21 cellular contexts compared by ENCODE assay signal in genomic region chr2:172181840-172182239, GRCh38.
DNase-seq lines count a peak whose midpoint lies in the region; ATAC-seq, FAIRE-seq and TF ChIP-seq lines count a peak whose summit lies in the region.
"Had no signal": no experiment of that assay in that cellular context is flagged by ENCODE, and none has a peak within 500 bp of the region (broad histone marks: within the 10 kb centered on the region; RNA-seq: fewer than 3 reads in every experiment).

No MANE protein-coding gene starts in this region.

- CTCF ChIA-PET in K562 (lab: Yijun Ruan, JAX; ENCODE audit: low intra/inter-chr PET ratio), result no interaction called here

- intact Hi-C loops in K562 (cut with micrococcal nuclease), result no loop called here
- intact Hi-C loops in Right ventricle myocardium superior (cut with DNase I), result no loop called here

- in situ Hi-C loops in K562 (cut with MboI), result no loop called here

- no peak overlapping the region for H3K4me2 ChIP-seq in K562 (ENCODE audit: insufficient read depth, low read length)
- H3K4me2 ChIP-seq in keratinocyte (ENCODE audit: control insufficient read depth, extremely low read depth, insufficient read depth, low read depth, low read length), result peak overlapping the region; percentile 13
- H3K4me2 ChIP-seq: A549 had no signal

- no peak for TF ChIP-seq CTCF in K562 (IDR thresholded peaks at IDR 0.05 in 2 of 3, conservative IDR thresholded peaks at IDR 0.05 in 1 of 3; ENCODE audit: insufficient read depth in 2 of 3, low read depth in 1 of 3, low read length in 3 of 3)
- no peak for TF ChIP-seq CTCF in keratinocyte (optimal IDR thresholded peaks at IDR 0.05 in 1 of 3, IDR thresholded peaks at IDR 0.05 in 1 of 3, conservative IDR thresholded peaks at IDR 0.05 in 1 of 3; ENCODE audit: extremely low read depth in 1 of 3, insufficient read depth in 2 of 3, low read length in 3 of 3)

- no peak for TF ChIP-seq EP300 in K562 (IDR thresholded peaks at IDR 0.05; ENCODE audit: low read length)

- POLR2A ChIA-PET in K562 (lab: Yijun Ruan, JAX), result no interaction called here

- H3K27me3 ChIP-seq in ACC112 (ENCODE audit: insufficient read depth, low read length), result no peaks in the 10 kb centered on the region
- H3K27me3 ChIP-seq in K562 (ENCODE audit: control insufficient read depth in 2 of 2, insufficient read depth in 2 of 2, low read length in 2 of 2), result no peaks in the 10 kb centered on the region
- peaks cover 13% of the 10 kb centered on the region for H3K27me3 ChIP-seq in keratinocyte (ENCODE audit: control insufficient read depth, extremely low read depth, insufficient read depth, low read length)
- H3K27me3 ChIP-seq: upper lobe of right lung had no signal

- H2AFZ ChIP-seq in ACC112 (ENCODE audit: low read length, unreplicated experiment) (peak overlapping the region; percentile 13), K562 (ENCODE audit: low read depth, low read length) (no peak overlapping the region), keratinocyte (ENCODE audit: control insufficient read depth, low read length) (no peak overlapping the region)

- H3K9me1 ChIP-seq in K562 (ENCODE audit: control insufficient read depth, insufficient read depth, low read length) (no peaks in the 10 kb centered on the region), keratinocyte (ENCODE audit: control insufficient read depth, extremely low read depth, insufficient read depth, low read length) (no peaks in the 10 kb centered on the region)

- ATAC-seq in K562 (peak; percentile 67), GM19328 (IDR thresholded peaks at IDR 0.05; ENCODE audit: unreplicated experiment) (no peak), Right ventricle myocardium superior (ENCODE audit: poor library complexity) (no peak)
- ATAC-seq: natural killer cell treated with Interleukin-12 subunit alpha and Interleukin-12 subunit beta and Interleukin-15 and Interleukin-18, amount 100 ng/mL, for 72 hours; stimulated activated memory B cell treated with anti-CD40 and anti-IgM and Interleukin-4, amounts not matched to agents 10 μg/mL and 1 μg/mL and 100 μg/mL, for 72 hours; upper lobe of right lung had no signal

- WGBS in K562 (ENCODE audit: insufficient coverage, low coverage, missing lambda C conversion rate), result 3% methylated on average over 3 of the region's 3 CpGs

- H3K27ac ChIP-seq in ACC112 (ENCODE audit: low read depth, low read length) (no peak overlapping the region), K562 (ENCODE audit: extremely low read depth, low read depth, low read length) (no peak overlapping the region), keratinocyte (ENCODE audit: control insufficient read depth, insufficient read depth, low read length) (no peak overlapping the region)
- H3K27ac ChIP-seq: A549, upper lobe of right lung had no signal

- no peak overlapping the region for H3K9ac ChIP-seq in K562 (ENCODE audit: insufficient read depth in 1 of 2, low read depth in 2 of 2, low read length in 2 of 2)
- no peak overlapping the region for H3K9ac ChIP-seq in keratinocyte (ENCODE audit: control insufficient read depth, extremely low read depth, insufficient read depth, low read length)

- H3K36me3 ChIP-seq in ACC112 (ENCODE audit: insufficient read depth, low read length), result no peaks in the 10 kb centered on the region
- no peaks in the 10 kb centered on the region for H3K36me3 ChIP-seq in K562 (ENCODE audit: control insufficient read depth, insufficient read depth, low read length)
- H3K36me3 ChIP-seq in keratinocyte (ENCODE audit: control insufficient read depth in 2 of 2, extremely low read depth in 1 of 2, insufficient read depth in 2 of 2, low read length in 2 of 2), result no peaks in the 10 kb centered on the region
- H3K36me3 ChIP-seq: upper lobe of right lung had no signal

- DNase-seq in HT-29 (ENCODE audit: low spot score), result peak; percentile 32
- no peak for DNase-seq in K562 (ENCODE audit: extremely low read depth in 1 of 4, low spot score in 3 of 4)
- DNase-seq in keratinocyte (ENCODE audit: low read depth, low spot score), result no peak
- DNase-seq in activated CD4-positive, alpha-beta T cell treated with anti-CD3 and anti-CD28 coated beads for 1 hour, result no peak
- no peak for DNase-seq in stimulated activated CD4-positive, alpha-beta T cell treated with anti-CD3 and anti-CD28 coated beads, Interleukin-4, amount 100 ng/mL, for 24 hours
- DNase-seq in Right ventricle myocardium superior, result no peak
- DNase-seq: activated CD4-positive, CD25-positive, alpha-beta regulatory T cell treated with anti-CD3 and anti-CD28 coated beads, Interleukin-2, amount 50 U/mL, for 72 hours; activated CD8-positive, alpha-beta memory T cell treated with anti-CD3 and anti-CD28 coated beads, Interleukin-2, amount 50 U/mL, for 48 hours; activated naive CD8-positive, alpha-beta T cell treated with anti-CD3 and anti-CD28 coated beads for 36 hours; CD4-positive, alpha-beta memory T cell; GDM1; NCI-H1436 treated with DMSO at 0.1 percent for 48 hours; NCI-H69; upper lobe of right lung had no signal

- no peak for TF ChIP-seq POLR2A in K562 (conservative IDR thresholded peaks at IDR 0.05)

- FAIRE-seq in K562 (lab: Jason Lieb, UNC) (no peak), keratinocyte (lab: Jason Lieb, UNC) (peak; percentile 20)
- FAIRE-seq: A549, endothelial cell of umbilical vein, RCC 7860 had no signal

- H3K4me1 ChIP-seq in ACC112 (ENCODE audit: control insufficient read depth, insufficient read depth, low read length, unreplicated experiment), result peaks cover 10% of the 10 kb centered on the region
- H3K4me1 ChIP-seq in K562 (replicated peaks in 1 of 2; ENCODE audit: control insufficient read depth in 2 of 2, insufficient read depth in 2 of 2, low read length in 2 of 2), result no peaks in the 10 kb centered on the region
- H3K4me1 ChIP-seq in keratinocyte (ENCODE audit: control insufficient read depth, extremely low read depth, insufficient read depth, low read length), result peaks cover 31% of the 10 kb centered on the region
- H3K4me1 ChIP-seq: A549, upper lobe of right lung had no signal

- no TSS peak for BruUV-seq in K562 (replicated peaks; lab: Mats Ljungman, UMichigan)

- no peak for TF ChIP-seq RAD21 in K562 (CRISPR knock-in tag; conservative IDR thresholded peaks at IDR 0.05 in 1 of 2, IDR thresholded peaks at IDR 0.05 in 1 of 2)

- no peaks in the 10 kb centered on the region for H4K20me1 ChIP-seq in K562 (replicated peaks; ENCODE audit: control insufficient read depth, insufficient read depth, low read length)
- H4K20me1 ChIP-seq in keratinocyte (ENCODE audit: control insufficient read depth, extremely low read depth, insufficient read depth, low read length), result no peaks in the 10 kb centered on the region

- H3K4me3 ChIP-seq in ACC112 (ENCODE audit: low read depth, low read length), result no peak overlapping the region
- no peak overlapping the region for H3K4me3 ChIP-seq in K562
- H3K4me3 ChIP-seq in keratinocyte (ENCODE audit: control insufficient read depth in 2 of 3, extremely low read depth in 1 of 3, insufficient read depth in 2 of 3, low read depth in 1 of 3, low read length in 3 of 3), result no peak overlapping the region
- H3K4me3 ChIP-seq: A549, upper lobe of right lung had no signal

- no peaks in the 10 kb centered on the region for H3K9me3 ChIP-seq in K562 (replicated peaks; ENCODE audit: control insufficient read depth, insufficient read depth, low read depth, low read length)
- no peaks in the 10 kb centered on the region for H3K9me3 ChIP-seq in keratinocyte (ENCODE audit: control insufficient read depth, low read depth, low read length)
- H3K9me3 ChIP-seq: upper lobe of right lung had no signal

- H3K79me2 ChIP-seq in ACC112 (ENCODE audit: control insufficient read depth, insufficient read depth, low read length, unreplicated experiment) (no peaks in the 10 kb centered on the region), K562 (ENCODE audit: control insufficient read depth, insufficient read depth, low read length) (no peaks in the 10 kb centered on the region), keratinocyte (ENCODE audit: control insufficient read depth, insufficient read depth, low read length) (no peaks in the 10 kb centered on the region)

- dilution Hi-C loops in keratinocyte (cut with MboI; ENCODE audit: extremely low pct_ligation_motif_present, low sequenced_read_pairs), result no loop called here

TF ChIP-seq in K562, 482 proteins besides CTCF, POLR2A, EP300 and RAD21 (continues in another document):
- no peak for TF ChIP-seq MEF2A (IDR thresholded peaks at IDR 0.05; ENCODE audit: control insufficient read depth, low read depth, low read length)
- TF ChIP-seq ZNF217 (CRISPR knock-in tag; IDR thresholded peaks at IDR 0.05), result no peak
- TF ChIP-seq RFX5 (IDR thresholded peaks at IDR 0.05; ENCODE audit: low read depth, low read length), result no peak
- TF ChIP-seq ZNF707 (CRISPR knock-in tag; conservative IDR thresholded peaks at IDR 0.05), result no peak
- no peak for TF ChIP-seq LARP7 (IDR thresholded peaks at IDR 0.05)
- TF ChIP-seq, protein P1, sequence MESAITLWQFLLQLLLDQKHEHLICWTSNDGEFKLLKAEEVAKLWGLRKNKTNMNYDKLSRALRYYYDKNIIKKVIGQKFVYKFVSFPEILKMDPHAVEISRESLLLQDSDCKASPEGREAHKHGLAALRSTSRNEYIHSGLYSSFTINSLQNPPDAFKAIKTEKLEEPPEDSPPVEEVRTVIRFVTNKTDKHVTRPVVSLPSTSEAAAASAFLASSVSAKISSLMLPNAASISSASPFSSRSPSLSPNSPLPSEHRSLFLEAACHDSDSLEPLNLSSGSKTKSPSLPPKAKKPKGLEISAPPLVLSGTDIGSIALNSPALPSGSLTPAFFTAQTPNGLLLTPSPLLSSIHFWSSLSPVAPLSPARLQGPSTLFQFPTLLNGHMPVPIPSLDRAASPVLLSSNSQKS (CRISPR knock-in tag; IDR thresholded peaks at IDR 0.05), result no peak
